ENCODE assay signal across 8 cellular contexts in genomic region chr12:47758584-47758833, GRCh38. TPM values are rescaled to one million over a fixed set of nuclear protein-coding genes. Genes with fewer than 3 reads are reported as not detected.
DNase-seq lines count a peak whose midpoint lies in the region; ATAC-seq, FAIRE-seq and TF ChIP-seq lines count a peak whose summit lies in the region.

No MANE protein-coding gene starts in this region.

- peaks cover 26% of the 10 kb centered on the region for H3K4me1 ChIP-seq in ACC112 (ENCODE audit: control insufficient read depth, insufficient read depth, low read length, unreplicated experiment)
- H3K4me1 ChIP-seq in naive thymus-derived CD4-positive, alpha-beta T cell (ENCODE audit: control insufficient read depth in 2 of 2, insufficient read depth in 2 of 2, low read length in 2 of 2): peaks cover 9 to 11% of the 10 kb centered on the region in 2 donors

- no peaks in the 10 kb centered on the region for H3K9me3 Mint-ChIP-seq in naive thymus-derived CD4-positive, alpha-beta T cell

- peaks cover 0 to 5% (median 0%) of the 10 kb centered on the region in 5 donors for H3K27me3 Mint-ChIP-seq in naive thymus-derived CD4-positive, alpha-beta T cell

- no peaks in the 10 kb centered on the region for H3K36me3 ChIP-seq in ACC112 (ENCODE audit: insufficient read depth, low read length)
- H3K36me3 ChIP-seq in naive thymus-derived CD4-positive, alpha-beta T cell (ENCODE audit: control insufficient read depth in 2 of 3, insufficient read depth in 3 of 3, low read length in 3 of 3): no peaks in the 10 kb centered on the region

- H3K4me3 ChIP-seq in ACC112 (ENCODE audit: low read depth, low read length) (peak overlapping the region; percentile 84), coronary artery (peak overlapping the region; percentile 76)
- peak overlapping the region; percentile 65 for H3K4me3 ChIP-seq in Jurkat, Clone E6-1 (ENCODE audit: low read length)
- H3K4me3 ChIP-seq in naive thymus-derived CD4-positive, alpha-beta T cell (ENCODE audit: low read length): peak overlapping the region; percentile 66

- no peak for ATAC-seq in naive thymus-derived CD4-positive, alpha-beta T cell

- no peak for TF ChIP-seq CTCF in coronary artery (IDR thresholded peaks at IDR 0.05)

- no peaks in the 10 kb centered on the region for H3K27me3 ChIP-seq in ACC112 (ENCODE audit: insufficient read depth, low read length)
- H3K27me3 ChIP-seq in naive thymus-derived CD4-positive, alpha-beta T cell (ENCODE audit: control insufficient read depth in 2 of 2, insufficient read depth in 2 of 2, low read length in 2 of 2): no peaks in the 10 kb centered on the region

- H3K4me3 Mint-ChIP-seq in naive thymus-derived CD4-positive, alpha-beta T cell: peak overlapping the region; percentile 46 to 84 (median 75)

- TF ChIP-seq POLR2A in H54 (IDR thresholded peaks at IDR 0.05; ENCODE audit: low read depth, low read length): no peak

- CTCF ChIA-PET in naive thymus-derived CD4-positive, alpha-beta T cell (lab: Charles Lee): interaction anchor here (1.1 to 10.7 kb wide), 6 partner anchors 8 to 77 kb away, joined by 3 to 130 read pairs (median 8); no protein-coding TSS in a partner anchor

- H3K4me1 Mint-ChIP-seq in naive thymus-derived CD4-positive, alpha-beta T cell: peaks cover 0 to 25% (median 9%) of the 10 kb centered on the region in 7 donors

- peak overlapping the region in 1 of 9 donors; percentile 42 for H3K27ac Mint-ChIP-seq in naive thymus-derived CD4-positive, alpha-beta T cell

- no peaks in the 10 kb centered on the region for H3K36me3 Mint-ChIP-seq in naive thymus-derived CD4-positive, alpha-beta T cell

- no peak for DNase-seq in Jurkat, Clone E6-1 (ENCODE audit: low read depth, low spot score)
- no peak for DNase-seq in coronary artery (ENCODE audit: low spot score)
- DNase-seq in naive thymus-derived CD4-positive, alpha-beta T cell: no peak
- no peak for DNase-seq in mucosa of gallbladder (ENCODE audit: low spot score)
- no peak for DNase-seq in H54 (ENCODE audit: insufficient read length, low spot score)
- no peak for DNase-seq in NCI-H2171 treated with DMSO at 0.1 percent for 48 hours (lab: John Stamatoyannopoulos, UW)
- no peak for DNase-seq in KBM-7

- intact Hi-C loops in naive thymus-derived CD4-positive, alpha-beta T cell (cut with micrococcal nuclease): loop anchor here (2.0 to 5.0 kb wide), 3 partner anchors 14 to 726 kb away; partner anchors contain the start of gene SLC48A1 (in 1 of the 2)

- H3K27ac ChIP-seq in ACC112 (ENCODE audit: low read depth, low read length) (no peak overlapping the region), coronary artery (peak overlapping the region; percentile 31 to 83)
- peak overlapping the region; percentile 27 for H3K27ac ChIP-seq in naive thymus-derived CD4-positive, alpha-beta T cell (ENCODE audit: low read depth, low read length)

- in situ Hi-C loops in KBM-7 (cut with MboI; ENCODE audit: low pct_unique_long_range_greater_than_20kb, low sequenced_read_pairs): no loop called here

- no peaks in the 10 kb centered on the region for H3K9me3 ChIP-seq in naive thymus-derived CD4-positive, alpha-beta T cell (ENCODE audit: control insufficient read depth in 2 of 3, low read length in 3 of 3)

- H2AFZ ChIP-seq in ACC112 (ENCODE audit: low read length, unreplicated experiment): peak overlapping the region; percentile 67

- POLR2A ChIA-PET in naive thymus-derived CD4-positive, alpha-beta T cell (lab: Charles Lee): interaction anchor here (0.9 to 1.9 kb wide), 4 partner anchors 9 to 18 kb away, joined by 3 to 10 read pairs (median 6); partner anchors contain the start of gene SLC48A1

- H3K79me2 ChIP-seq in ACC112 (ENCODE audit: control insufficient read depth, insufficient read depth, low read length, unreplicated experiment): no peaks in the 10 kb centered on the region

- FAIRE-seq in H54 (lab: Jason Lieb, UNC): no peak

RNA-seq across cellular contexts. Expression of gene RAPGEF3, which starts 0.2 kb away (rescaled TPM):
- polyA plus RNA-seq in Jurkat, Clone E6-1 (2012; ENCODE audit: insufficient read depth, insufficient read length): 1.3 TPM
- 1 to 10 TPM in 2 of 5 experiments, under 1 TPM in 2, not detected in 1; 0.08 to 1.9 (median 1.1) TPM for total RNA-seq in naive thymus-derived CD4-positive, alpha-beta T cell
- polyA plus RNA-seq in naive thymus-derived CD4-positive, alpha-beta T cell: under 1 TPM in 1 of 2 donors, not detected in 1; 0.15 TPM
- total RNA-seq in mucosa of gallbladder: 54.8 TPM

RNA-seq across cellular contexts. Expression of gene SLC48A1, which starts 14.5 kb away (rescaled TPM):
- polyA plus RNA-seq in Jurkat, Clone E6-1 (2012; ENCODE audit: insufficient read depth, insufficient read length): 13.8 TPM
- 10 to 100 TPM in 2 of 5 experiments, 1 to 10 TPM in 3; 6.7 to 14.3 (median 10.0) TPM for total RNA-seq in naive thymus-derived CD4-positive, alpha-beta T cell
- polyA plus RNA-seq in naive thymus-derived CD4-positive, alpha-beta T cell: 10 to 100 TPM; 12.5 to 15.6 TPM
- 73.1 TPM for total RNA-seq in mucosa of gallbladder

RNA-seq across cellular contexts. Expression of gene ENDOU, which starts 33.2 kb away (rescaled TPM):
- not detected for polyA plus RNA-seq in Jurkat, Clone E6-1 (2012; ENCODE audit: insufficient read depth, insufficient read length)
- not detected for total RNA-seq in naive thymus-derived CD4-positive, alpha-beta T cell
- not detected for polyA plus RNA-seq in naive thymus-derived CD4-positive, alpha-beta T cell
- total RNA-seq in mucosa of gallbladder: not detected

RNA-seq across cellular contexts. Expression of gene RPAP3, which starts 52.7 kb away (rescaled TPM):
- polyA plus RNA-seq in Jurkat, Clone E6-1 (2012; ENCODE audit: insufficient read depth, insufficient read length): 44.1 TPM
- 10 to 100 TPM; 28.5 to 51.3 (median 43.9) TPM for total RNA-seq in naive thymus-derived CD4-positive, alpha-beta T cell
- 10 to 100 TPM; 36.7 to 48.9 TPM for polyA plus RNA-seq in naive thymus-derived CD4-positive, alpha-beta T cell
- 20.2 TPM for total RNA-seq in mucosa of gallbladder

Comparison
In these comparisons a context has a peak if more than half of its experiments do, and no peak if none do; other contexts are left out.
1. RNA of gene RAPGEF3, which starts 0.2 kb away (total RNA-seq): 54.8 TPM in mucosa of gallbladder (single experiment); 0.08 to 1.9 TPM in naive thymus-derived CD4-positive, alpha-beta T cell; every median in the first group is over 10 times any median in the second.
2. Peak in every context shown above with its lines, with median percentiles within 50 percentile points of each other: H3K4me3 ChIP-seq.